ENCODE assay signal across 8 cellular contexts in genomic region chr1:212609701-212610574, GRCh38. TPM values are rescaled to one million over a fixed set of nuclear protein-coding genes. Genes with fewer than 3 reads are reported as not detected.
A peak's percentile ranks its signal among the peaks of the same experiment; 100 is the strongest.
DNase-seq lines count a peak whose midpoint lies in the region; ATAC-seq and TF ChIP-seq lines count a peak whose summit lies in the region.

No MANE protein-coding gene starts in this region.

- no peak for ATAC-seq in HG03520 (IDR thresholded peaks at IDR 0.05; ENCODE audit: unreplicated experiment)

- H4K20me1 ChIP-seq in OCI-LY7 (ENCODE audit: insufficient read depth, low read length), result no peaks in the 10 kb centered on the region

- H3K9me3 ChIP-seq in OCI-LY7 (ENCODE audit: low read length), result no peaks in the 10 kb centered on the region
- H3K9me3 ChIP-seq in effector memory CD4-positive, alpha-beta T cell (ENCODE audit: control insufficient read depth, low read length), result no peaks in the 10 kb centered on the region
- no peaks in the 10 kb centered on the region for H3K9me3 ChIP-seq in neuron (ENCODE audit: low read length)

- H3K9me2 ChIP-seq in OCI-LY7 (ENCODE audit: insufficient read depth, low read length), result no peaks in the 10 kb centered on the region

- CTCF ChIA-PET in OCI-LY7 (lab: Charles Lee; ENCODE audit: unreplicated experiment), result interaction anchor here (0.6 to 1.5 kb wide), 3 partner anchors 24 to 377 kb away, joined by 3 read pairs; no protein-coding TSS in a partner anchor

- intact Hi-C loops in OCI-LY7 (cut with micrococcal nuclease; ENCODE audit: unreplicated experiment), result loop anchor here (2.0 to 5.0 kb wide), 4 partner anchors 43 to 182 kb away; partner anchors contain the start of genes NSL1 and TATDN3

- peak; percentile 48 for DNase-seq in NCI-H2227 (lab: John Stamatoyannopoulos, UW; ENCODE audit: unreplicated experiment)
- DNase-seq in NCI-H2227 treated with DMSO at 0.1 percent for 48 hours (lab: John Stamatoyannopoulos, UW), result no peak
- DNase-seq in OCI-LY7 (ENCODE audit: low spot score), result no peak
- DNase-seq in effector memory CD4-positive, alpha-beta T cell, result no peak
- DNase-seq in SHP77 (lab: John Stamatoyannopoulos, UW), result no peak
- no peak for DNase-seq in GM19240 (ENCODE audit: insufficient read length, low spot score)

- H3K4me3 ChIP-seq in OCI-LY7 (ENCODE audit: low read depth, low read length, poor library complexity, severe bottlenecking), result peak overlapping the region; percentile 78
- peak overlapping the region; percentile 58 for H3K4me3 ChIP-seq in effector memory CD4-positive, alpha-beta T cell (ENCODE audit: insufficient read depth, low read depth, low read length, poor library complexity, severe bottlenecking)
- peak overlapping the region; percentile 55 for H3K4me3 ChIP-seq in neuron (ENCODE audit: low read length)

- POLR2A ChIA-PET in OCI-LY7 (lab: Charles Lee), result interaction anchor here (0.6 to 0.9 kb wide), 3 partner anchors 137 to 299 kb away, joined by 3 read pairs; no protein-coding TSS in a partner anchor

- no peaks in the 10 kb centered on the region for H3K79me2 ChIP-seq in OCI-LY7 (ENCODE audit: insufficient read depth, low read depth, low read length)

- peak overlapping the region; percentile 94 for H3K4me2 ChIP-seq in OCI-LY7 (ENCODE audit: low read length)

- H2AFZ ChIP-seq in OCI-LY7 (ENCODE audit: low read length), result 0 out of 2 replicates have a peak overlapping the region, but pooled peaks have one; percentile 7
- no peak overlapping the region for H2AFZ ChIP-seq in neuron (ENCODE audit: low read depth, low read length)

- TF ChIP-seq CTCF in OCI-LY7 (conservative IDR thresholded peaks at IDR 0.05; ENCODE audit: low read length), result peak; percentile 42

- no peak overlapping the region for H3K27ac ChIP-seq in OCI-LY7 (ENCODE audit: low read depth, low read length, poor library complexity, severe bottlenecking)
- H3K27ac ChIP-seq in effector memory CD4-positive, alpha-beta T cell (ENCODE audit: insufficient read depth, low read length, poor library complexity, severe bottlenecking), result no peak overlapping the region

- TSS peak; percentile 71 for BruUV-seq in OCI-LY7 (replicated peaks; lab: Mats Ljungman, UMichigan)

- peaks cover 40% of the 10 kb centered on the region for H3K27me3 ChIP-seq in effector memory CD4-positive, alpha-beta T cell (replicated peaks; ENCODE audit: control insufficient read depth, insufficient read depth, low read length, poor library complexity, severe bottlenecking)
- H3K27me3 ChIP-seq in neuron (ENCODE audit: insufficient read depth, low read length), result peaks cover 29% of the 10 kb centered on the region

- H3K36me3 ChIP-seq in OCI-LY7 (ENCODE audit: insufficient read depth, low read length) (no peaks in the 10 kb centered on the region), neuron (ENCODE audit: insufficient read depth, low read length) (peaks cover 2% of the 10 kb centered on the region)
- no peaks in the 10 kb centered on the region for H3K36me3 ChIP-seq in effector memory CD4-positive, alpha-beta T cell (ENCODE audit: control insufficient read depth, insufficient read depth, low read length)

- H3K4me1 ChIP-seq in OCI-LY7 (ENCODE audit: insufficient read depth, low read length, poor library complexity, severe bottlenecking), result peaks cover 4% of the 10 kb centered on the region
- H3K4me1 ChIP-seq in effector memory CD4-positive, alpha-beta T cell (ENCODE audit: control insufficient read depth, insufficient read depth, low read length, poor library complexity, severe bottlenecking), result peaks cover 24% of the 10 kb centered on the region
- peaks cover 65% of the 10 kb centered on the region for H3K4me1 ChIP-seq in neuron (ENCODE audit: insufficient read depth, low read length)

RNA-seq across cellular contexts. Expression of gene ATF3, which starts 1.4 kb away (rescaled TPM):
- total RNA-seq in OCI-LY7 (2014; rRNA removed; shearing (Covaris generic)), result 2.7 and 4.7 TPM in 2 replicates
- 2.9 and 3.7 TPM in 2 replicates for total RNA-seq in OCI-LY7 (2022)
